ENCODE assay signal across 23 cellular contexts in the genomic region with DNA sequence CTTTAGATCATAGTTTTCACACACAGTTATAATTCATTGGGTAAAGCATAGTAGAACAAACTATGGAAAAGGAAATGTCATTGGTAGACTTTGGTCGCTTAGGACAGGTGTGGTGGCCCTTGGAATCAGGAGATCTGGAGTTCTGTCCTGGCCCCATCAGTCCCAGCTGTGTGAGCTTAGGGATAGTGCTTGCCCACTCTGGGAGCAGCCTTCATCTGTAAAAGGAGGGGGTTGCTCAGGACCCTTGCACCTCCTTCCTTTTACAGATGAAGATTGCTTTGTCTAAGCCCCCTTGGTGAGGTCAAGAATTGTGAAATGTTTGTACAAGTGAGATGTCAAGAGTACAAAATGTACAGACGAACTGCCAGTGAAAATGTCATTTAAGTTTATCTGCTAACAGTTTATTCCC.
DNase-seq lines count a peak whose midpoint lies in the region; ATAC-seq and TF ChIP-seq lines count a peak whose summit lies in the region.
"Had no signal": no experiment of that assay in that cellular context is flagged by ENCODE, and none has a peak within 500 bp of the region (broad histone marks: within the 10 kb centered on the region; RNA-seq: fewer than 3 reads in every experiment).

No MANE protein-coding gene starts in this region.

- H3K9ac ChIP-seq in colonic mucosa (ENCODE audit: low read depth in 2 of 2, low read length in 2 of 2), result no peak overlapping the region

- no peaks in the 10 kb centered on the region for H3K27me3 Mint-ChIP-seq in activated CD8-positive, alpha-beta memory T cell treated with anti-CD3 and anti-CD28 coated beads, Interleukin-2, amount 10 ng/mL, durations not matched to agents 7 days and 5 days
- H3K27me3 Mint-ChIP-seq: activated T-cell treated with anti-CD3 and anti-CD28 coated beads, Interleukin-2, amount 50 U/mL, for 24 hours; effector memory CD8-positive, alpha-beta T cell; stimulated activated naive B cell treated with anti-CD40 and anti-IgM and Interleukin-4, amounts not matched to agents 10 μg/mL and 1 μg/mL and 100 μg/mL, for 72 hours; T-cell had no signal

- no peak for TF ChIP-seq POLR2A in esophagus squamous epithelium (IDR thresholded peaks at IDR 0.05)

- no peaks in the 10 kb centered on the region for H3K9me3 Mint-ChIP-seq in activated CD8-positive, alpha-beta memory T cell treated with anti-CD3 and anti-CD28 coated beads, Interleukin-2, amount 10 ng/mL, durations not matched to agents 7 days and 5 days (ENCODE audit: low read depth)
- H3K9me3 Mint-ChIP-seq: activated T-cell treated with anti-CD3 and anti-CD28 coated beads, Interleukin-2, amount 50 U/mL, for 24 hours; effector memory CD8-positive, alpha-beta T cell; stimulated activated naive B cell treated with anti-CD40 and anti-IgM and Interleukin-4, amounts not matched to agents 10 μg/mL and 1 μg/mL and 100 μg/mL, for 72 hours; T-cell had no signal

- no peak overlapping the region for H3K27ac ChIP-seq in colonic mucosa
- peak overlapping the region; percentile 71 for H3K27ac ChIP-seq in upper lobe of right lung
- peak overlapping the region in 1 of 4 donors; percentile 6 for H3K27ac ChIP-seq in esophagus squamous epithelium
- H3K27ac ChIP-seq: gastrocnemius medialis, SJSA1 had no signal

- no peaks in the 10 kb centered on the region for H3K27me3 ChIP-seq in colonic mucosa
- no peaks in the 10 kb centered on the region for H3K27me3 ChIP-seq in upper lobe of right lung
- H3K27me3 ChIP-seq in esophagus squamous epithelium, result no peaks in the 10 kb centered on the region
- H3K27me3 ChIP-seq: gastrocnemius medialis, SJSA1, spleen had no signal

- H3K36me3 ChIP-seq in colonic mucosa (no peaks in the 10 kb centered on the region), mucosa of descending colon (ENCODE audit: low read depth) (no peaks in the 10 kb centered on the region), upper lobe of right lung (no peaks in the 10 kb centered on the region), esophagus squamous epithelium (no peaks in the 10 kb centered on the region)
- H3K36me3 ChIP-seq: gastrocnemius medialis, SJSA1, spleen had no signal

- CTCF ChIA-PET in activated CD8-positive, alpha-beta memory T cell treated with anti-CD3 and anti-CD28 coated beads, Interleukin-2, amount 10 ng/mL, durations not matched to agents 7 days and 5 days (lab: Charles Lee), result no interaction called here

- H3K4me3 Mint-ChIP-seq in activated CD8-positive, alpha-beta memory T cell treated with anti-CD3 and anti-CD28 coated beads, Interleukin-2, amount 10 ng/mL, durations not matched to agents 7 days and 5 days, result no peak overlapping the region
- H3K4me3 Mint-ChIP-seq: activated T-cell treated with anti-CD3 and anti-CD28 coated beads, Interleukin-2, amount 50 U/mL, for 24 hours; effector memory CD8-positive, alpha-beta T cell; stimulated activated naive B cell treated with anti-CD40 and anti-IgM and Interleukin-4, amounts not matched to agents 10 μg/mL and 1 μg/mL and 100 μg/mL, for 72 hours; T-cell had no signal

- DNase-seq in activated CD8-positive, alpha-beta memory T cell treated with anti-CD3 and anti-CD28 coated beads, Interleukin-2, amount 10 ng/mL, durations not matched to agents 7 days and 5 days, result peak; percentile 15
- DNase-seq in activated CD8-positive, alpha-beta memory T cell treated with anti-CD3 and anti-CD28 coated beads, Interleukin-2, amount 50 U/mL, for 48 hours, result no peak
- DNase-seq in colonic mucosa (peak; percentile 38), mucosa of descending colon (no peak), upper lobe of right lung (no peak), posterior cingulate gyrus (no peak), esophagus squamous epithelium (lab: John Stamatoyannopoulos, UW) (no peak), NOMO-1 treated with dmso at 0.1 percent for 144 hours (lab: John Stamatoyannopoulos, UW; ENCODE audit: unreplicated experiment) (no peak)
- DNase-seq: 8988T; activated naive CD4-positive, alpha-beta T cell treated with Interleukin-2 at 50 U/mL for 16 hours; activated T-cell treated with anti-CD3 and anti-CD28 coated beads, Interleukin-2, amount 50 U/mL, for 24 hours; DMS79 treated with DMSO at 0.1 percent for 48 hours; effector memory CD8-positive, alpha-beta T cell; gastrocnemius medialis; hippocampal formation; NCI-H1694 treated with DMSO at 0.1 percent for 48 hours; NCI-H2171 treated with DMSO at 0.1 percent for 48 hours; NCI-H526; spleen; stimulated activated CD4-positive, alpha-beta T cell treated with anti-CD3 and anti-CD28 coated beads, Interleukin-4, amount 100 ng/mL, for 24 hours; stimulated activated naive B cell treated with anti-CD40 and anti-IgM and Interleukin-4, amounts not matched to agents 10 μg/mL and 1 μg/mL and 100 μg/mL, for 72 hours; T-cell had no signal

- intact Hi-C loops in colonic mucosa (cut with DNase I), result no loop called here
- intact Hi-C loops in mucosa of descending colon (cut with DNase I, micrococcal nuclease), result no loop called here
- intact Hi-C loops in upper lobe of right lung (cut with DNase I), result no loop called here
- intact Hi-C loops in posterior cingulate gyrus (cut with DNase I), result no loop called here
- intact Hi-C loops in esophagus squamous epithelium (cut with DNase I), result no loop called here

- 87 to 88% methylated on average over 2 of the region's 2 CpGs for WGBS in esophagus squamous epithelium, 2 donors

- H3K4me3 ChIP-seq in colonic mucosa (no peak overlapping the region), mucosa of descending colon (no peak overlapping the region), upper lobe of right lung (no peak overlapping the region), esophagus squamous epithelium (no peak overlapping the region)
- H3K4me3 ChIP-seq: gastrocnemius medialis, SJSA1, spleen had no signal

- ATAC-seq in activated CD8-positive, alpha-beta memory T cell treated with anti-CD3 and anti-CD28 coated beads, Interleukin-2, amount 10 ng/mL, durations not matched to agents 7 days and 5 days, result no peak
- ATAC-seq in mucosa of descending colon (peak; percentile 60), upper lobe of right lung (peak; percentile 23)
- ATAC-seq: effector memory CD8-positive, alpha-beta T cell; stimulated activated naive B cell treated with anti-CD40 and anti-IgM and Interleukin-4, amounts not matched to agents 10 μg/mL and 1 μg/mL and 100 μg/mL, for 72 hours; T-cell had no signal

- no peak overlapping the region for H3K27ac Mint-ChIP-seq in activated CD8-positive, alpha-beta memory T cell treated with anti-CD3 and anti-CD28 coated beads, Interleukin-2, amount 10 ng/mL, durations not matched to agents 7 days and 5 days
- H3K27ac Mint-ChIP-seq: activated T-cell treated with anti-CD3 and anti-CD28 coated beads, Interleukin-2, amount 50 U/mL, for 24 hours; stimulated activated naive B cell treated with anti-CD40 and anti-IgM and Interleukin-4, amounts not matched to agents 10 μg/mL and 1 μg/mL and 100 μg/mL, for 72 hours had no signal

- H3K4me1 Mint-ChIP-seq in activated CD8-positive, alpha-beta memory T cell treated with anti-CD3 and anti-CD28 coated beads, Interleukin-2, amount 10 ng/mL, durations not matched to agents 7 days and 5 days, result peaks cover 23% of the 10 kb centered on the region
- H3K4me1 Mint-ChIP-seq: stimulated activated naive B cell treated with anti-CD40 and anti-IgM and Interleukin-4, amounts not matched to agents 10 μg/mL and 1 μg/mL and 100 μg/mL, for 72 hours had no signal

- no peaks in the 10 kb centered on the region for H3K9me3 ChIP-seq in colonic mucosa
- H3K9me3 ChIP-seq in mucosa of descending colon, result no peaks in the 10 kb centered on the region
- no peaks in the 10 kb centered on the region for H3K9me3 ChIP-seq in upper lobe of right lung
- no peaks in the 10 kb centered on the region for H3K9me3 ChIP-seq in esophagus squamous epithelium
- H3K9me3 ChIP-seq: gastrocnemius medialis, SJSA1, spleen had no signal

- H3K4me1 ChIP-seq in colonic mucosa, result no peaks in the 10 kb centered on the region
- H3K4me1 ChIP-seq in mucosa of descending colon (ENCODE audit: low read depth), result peaks cover 16% of the 10 kb centered on the region
- peaks cover 20% of the 10 kb centered on the region for H3K4me1 ChIP-seq in upper lobe of right lung
- peaks cover 0 to 20% (median 4%) of the 10 kb centered on the region in 3 donors for H3K4me1 ChIP-seq in esophagus squamous epithelium
- H3K4me1 ChIP-seq: gastrocnemius medialis, SJSA1 had no signal

- TF ChIP-seq CTCF in colonic mucosa (IDR thresholded peaks at IDR 0.05), result no peak
- no peak for TF ChIP-seq CTCF in mucosa of descending colon (IDR thresholded peaks at IDR 0.05)
- no peak for TF ChIP-seq CTCF in upper lobe of right lung (IDR thresholded peaks at IDR 0.05)
- TF ChIP-seq CTCF in esophagus squamous epithelium (IDR thresholded peaks at IDR 0.05), result no peak

- peaks cover 36% of the 10 kb centered on the region for H3K36me3 Mint-ChIP-seq in activated CD8-positive, alpha-beta memory T cell treated with anti-CD3 and anti-CD28 coated beads, Interleukin-2, amount 10 ng/mL, durations not matched to agents 7 days and 5 days

Comparison
In these comparisons a context has a peak if more than half of its experiments do, and no peak if none do; other contexts are left out.
1. DNase-seq: peak in activated CD8-positive, alpha-beta memory T cell treated with anti-CD3 and anti-CD28 coated beads, Interleukin-2, amount 10 ng/mL, durations not matched to agents 7 days and 5 days (single experiment) and colonic mucosa (single experiment); none in activated CD8-positive, alpha-beta memory T cell treated with anti-CD3 and anti-CD28 coated beads, Interleukin-2, amount 50 U/mL, for 48 hours (single experiment), mucosa of descending colon (0 of 3), upper lobe of right lung (single experiment), posterior cingulate gyrus (0 of 10), esophagus squamous epithelium (single experiment) and NOMO-1 treated with dmso at 0.1 percent for 144 hours (single experiment).